ENCODE assay signal across 15 cellular contexts in the genomic region with DNA sequence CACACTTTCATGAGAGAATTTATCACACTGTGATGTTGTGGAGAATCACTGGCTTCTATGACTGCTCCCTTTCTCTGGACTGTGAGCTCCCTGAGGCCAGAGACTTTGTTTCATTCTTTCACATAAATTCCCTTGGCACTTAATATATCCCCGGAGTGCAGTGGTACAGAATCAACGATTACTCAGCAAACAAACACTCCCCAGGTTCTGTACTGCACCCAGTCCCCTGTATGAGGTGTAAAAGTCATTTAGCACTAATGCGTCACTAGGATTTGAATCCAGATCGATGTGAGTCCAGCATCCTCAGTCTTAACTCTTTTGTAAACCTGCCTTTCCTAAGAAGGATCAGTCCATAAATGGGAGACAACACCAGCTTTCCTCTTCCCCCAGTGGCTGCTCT. TPM values are rescaled to one million over a fixed set of nuclear protein-coding genes. Genes with fewer than 3 reads are reported as not detected.
DNase-seq lines count a peak whose midpoint lies in the region; ATAC-seq and TF ChIP-seq lines count a peak whose summit lies in the region.
"Had no signal": no experiment of that assay in that cellular context is flagged by ENCODE, and none has a peak within 500 bp of the region (broad histone marks: within the 10 kb centered on the region; RNA-seq: fewer than 3 reads in every experiment).

No MANE protein-coding gene starts in this region.

- H2AFZ ChIP-seq in osteoblast (ENCODE audit: low read length): peak overlapping the region; percentile 8

- no peaks in the 10 kb centered on the region for H3K27me3 ChIP-seq in right atrium auricular region
- no peaks in the 10 kb centered on the region for H3K27me3 ChIP-seq in osteoblast (ENCODE audit: insufficient read depth, low read length)
- H3K27me3 ChIP-seq: BLaER1 treated with 17β-estradiol and CSF1 and Interleukin-3, amounts not matched to agents 10 nM and 100 nM had no signal

- H3K27ac ChIP-seq in right atrium auricular region (no peak overlapping the region), epithelial cell of prostate (peak overlapping the region; percentile 99), osteoblast (ENCODE audit: low read depth, low read length) (no peak overlapping the region)
- H3K27ac ChIP-seq: BLaER1 treated with 17β-estradiol and CSF1 and Interleukin-3, amounts not matched to agents 10 nM and 100 nM had no signal

- no peaks in the 10 kb centered on the region for H4K20me1 ChIP-seq in osteoblast (ENCODE audit: insufficient read depth, low read length)
- H4K20me1 ChIP-seq: BLaER1 treated with 17β-estradiol and CSF1 and Interleukin-3, amounts not matched to agents 10 nM and 100 nM had no signal

- H3K9me3 ChIP-seq in right atrium auricular region (no peaks in the 10 kb centered on the region), osteoblast (ENCODE audit: low read depth, low read length) (no peaks in the 10 kb centered on the region)
- H3K9me3 ChIP-seq: BLaER1 treated with 17β-estradiol and CSF1 and Interleukin-3, amounts not matched to agents 10 nM and 100 nM had no signal

- no peaks in the 10 kb centered on the region for H3K79me2 ChIP-seq in osteoblast (ENCODE audit: insufficient read depth, low read length)

- intact Hi-C loops in left ventricle myocardium superior (cut with micrococcal nuclease): no loop called here

- DNase-seq in right atrium auricular region (ENCODE audit: low spot score): peak; percentile 34
- no peak for DNase-seq in left ventricle myocardium superior
- DNase-seq in epithelial cell of prostate (ENCODE audit: low read depth, low spot score): no peak
- no peak for DNase-seq in osteoblast (ENCODE audit: insufficient read length, low spot score, missing footprints)
- no peak for DNase-seq in activated CD4-positive, CD25-positive, alpha-beta regulatory T cell (lab: John Stamatoyannopoulos, UW)
- DNase-seq in NCI-H2227 (lab: John Stamatoyannopoulos, UW; ENCODE audit: unreplicated experiment): no peak
- DNase-seq: 8988T; Calu3; CD8-positive, alpha-beta T cell; DMS79 treated with DMSO at 0.1 percent for 48 hours; GF-D8; GOT3; H9 had no signal

- H3K4me2 ChIP-seq in osteoblast (ENCODE audit: insufficient read depth, low read length): no peak overlapping the region
- H3K4me2 ChIP-seq: BLaER1 treated with 17β-estradiol and CSF1 and Interleukin-3, amounts not matched to agents 10 nM and 100 nM had no signal

- H3K4me1 ChIP-seq in right atrium auricular region (peaks cover 0 to 9% of the 10 kb centered on the region in 2 donors), osteoblast (ENCODE audit: insufficient read depth, low read length) (peaks cover 14% of the 10 kb centered on the region)

- H3K4me3 ChIP-seq in right atrium auricular region (no peak overlapping the region), osteoblast (ENCODE audit: insufficient read depth, low read length) (no peak overlapping the region)
- H3K4me3 ChIP-seq: BLaER1 treated with 17β-estradiol and CSF1 and Interleukin-3, amounts not matched to agents 10 nM and 100 nM had no signal

- ATAC-seq in left ventricle myocardium superior (no peak), GM18861 (IDR thresholded peaks at IDR 0.05; ENCODE audit: unreplicated experiment) (no peak)
- ATAC-seq: CD8-positive, alpha-beta T cell had no signal

- no peak for TF ChIP-seq CTCF in right atrium auricular region (IDR thresholded peaks at IDR 0.05)
- no peak for TF ChIP-seq CTCF in osteoblast (IDR thresholded peaks at IDR 0.05; ENCODE audit: extremely low read depth, low read depth, low read length)

- H3K36me3 ChIP-seq in right atrium auricular region (no peaks in the 10 kb centered on the region), osteoblast (ENCODE audit: insufficient read depth, low read length) (no peaks in the 10 kb centered on the region)
- H3K36me3 ChIP-seq: BLaER1 treated with 17β-estradiol and CSF1 and Interleukin-3, amounts not matched to agents 10 nM and 100 nM had no signal

RNA-seq across cellular contexts. Expression of gene UTP25, which starts 6.8 kb away (rescaled TPM):
- total RNA-seq in right atrium auricular region (1 to 10 TPM; 2.8 to 3.9 TPM), left ventricle myocardium superior (2.5 TPM), osteoblast (22.1 and 24.5 TPM in 2 replicates)

RNA-seq across cellular contexts. Expression of gene IRF6, which starts 15.0 kb away (rescaled TPM):
- 10 to 100 TPM; 30.4 to 32.6 TPM for total RNA-seq in right atrium auricular region
- total RNA-seq in left ventricle myocardium superior: 48.5 TPM
- under 0.01 and 0.72 TPM in 2 replicates for total RNA-seq in osteoblast

RNA-seq across cellular contexts. Expression of gene C1orf74, which starts 36.6 kb away (rescaled TPM):
- total RNA-seq in right atrium auricular region: 1 to 10 TPM; 1.6 to 1.7 TPM
- 2.0 TPM for total RNA-seq in left ventricle myocardium superior
- total RNA-seq in osteoblast: 2.5 and 3.5 TPM in 2 replicates

Comparison
In these comparisons a context has a peak if more than half of its experiments do, and no peak if none do; other contexts are left out.
1. RNA of gene IRF6, which starts 15.0 kb away (total RNA-seq): 48.5 TPM in left ventricle myocardium superior (single experiment) and 30.4 to 32.6 TPM in right atrium auricular region; under 0.01 to 0.72 TPM in osteoblast; every median in the first group is over 10 times any median in the second.